Comparison of ENCODE assay signal across 17 cellular contexts in the genomic region with DNA sequence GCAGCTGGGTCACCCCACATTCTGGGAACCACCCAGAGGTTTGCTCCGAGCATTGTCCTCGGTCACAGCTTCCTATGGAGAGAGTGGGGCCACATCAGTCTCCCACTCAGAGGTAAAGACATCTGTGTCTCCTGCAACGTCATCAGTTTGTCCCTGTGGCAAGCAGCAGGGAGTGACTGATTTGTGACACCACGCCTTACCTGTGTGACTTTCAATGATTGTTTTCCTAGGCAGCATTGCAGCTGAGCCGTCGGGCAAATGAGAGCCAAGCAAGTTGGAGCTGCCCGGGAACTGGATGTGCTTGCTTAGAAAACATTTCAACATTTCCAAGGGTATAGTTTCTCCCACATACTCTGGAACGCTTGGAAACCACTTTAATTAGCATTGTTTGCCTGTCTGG. TPM values are rescaled to one million over a fixed set of nuclear protein-coding genes. Genes with fewer than 3 reads are reported as not detected.
A peak's percentile ranks its signal among the peaks of the same experiment; 100 is the strongest.
DNase-seq lines count a peak whose midpoint lies in the region; ATAC-seq and TF ChIP-seq lines count a peak whose summit lies in the region.
"Had no signal": no experiment of that assay in that cellular context is flagged by ENCODE, and none has a peak within 500 bp of the region (broad histone marks: within the 10 kb centered on the region; RNA-seq: fewer than 3 reads in every experiment).

No MANE protein-coding gene starts in this region.

- intact Hi-C loops in head of caudate nucleus (cut with DNase I), result loop anchor here (5.0 kb wide), 1 partner anchor 241 kb away; no protein-coding TSS in a partner anchor

- DNase-seq in LNCaP clone FGC (ENCODE audit: low read depth) (peak; percentile 23), left lobe of liver (ENCODE audit: low spot score) (no peak), head of caudate nucleus (no peak), GF-D8 (lab: John Stamatoyannopoulos, UW) (no peak)
- no peak for DNase-seq in stimulated activated CD4-positive, alpha-beta T cell treated with anti-CD3 and anti-CD28 coated beads, Interleukin-4, amount 100 ng/mL, for 4 hours
- DNase-seq: ACHN; C1 segment of cervical spinal cord; Calu3; CD4-positive, alpha-beta T cell; DMS 273 treated with DMSO at 0.1 percent for 48 hours; H7 had no signal

- no peak overlapping the region for H3K4me3 ChIP-seq in LNCaP clone FGC (ENCODE audit: low read depth, low read length)
- H3K4me3 ChIP-seq in skin epidermis, result peak overlapping the region in 1 of 7 experiments; percentile 25
- H3K4me3 ChIP-seq: GM23338 had no signal

- peak overlapping the region in 12 of 21 experiments; percentile 17 to 72 (median 54) for H3K27ac ChIP-seq in skin epidermis

- ATAC-seq in esophagus mucosa, result peak; percentile 43
- peak; percentile 51 for ATAC-seq in left lobe of liver
- no peak for ATAC-seq in HG02642 (IDR thresholded peaks at IDR 0.05; ENCODE audit: poor library complexity, unreplicated experiment)
- ATAC-seq: GM23338 had no signal

- no peak for TF ChIP-seq CTCF in LNCaP clone FGC (IDR thresholded peaks at IDR 0.05; ENCODE audit: control insufficient read depth, extremely low read depth, insufficient read depth)

RNA-seq across cellular contexts. Expression of a gene that starts 29.7 kb away (rescaled TPM):
- total RNA-seq in esophagus mucosa (not detected), left lobe of liver (not detected)
- total RNA-seq: A172; Calu3; CD4-positive, alpha-beta T cell; G401; GM23338; H7 had no signal
